ENCODE assay signal across 25 cellular contexts in genomic region chr3:106673926-106674569, GRCh38.
DNase-seq lines count a peak whose midpoint lies in the region; ATAC-seq, FAIRE-seq and TF ChIP-seq lines count a peak whose summit lies in the region.
"Had no signal": no experiment of that assay in that cellular context is flagged by ENCODE, and none has a peak within 500 bp of the region (broad histone marks: within the 10 kb centered on the region; RNA-seq: fewer than 3 reads in every experiment).

No MANE protein-coding gene starts in this region.

- no peak for TF ChIP-seq CTCF in astrocyte (IDR thresholded peaks at IDR 0.05; ENCODE audit: insufficient read depth, low read depth, low read length)

- peaks cover 15% of the 10 kb centered on the region for H3F3A ChIP-seq in GM23248 (ENCODE audit: insufficient read depth)

- H4K91ac ChIP-seq in mesenchymal stem cell (ENCODE audit: low read length): no peak overlapping the region

- H2BK15ac ChIP-seq in mesenchymal stem cell (ENCODE audit: low read depth, poor library complexity, severe bottlenecking): no peak overlapping the region

- H3K9ac ChIP-seq in GM23248 (no peak overlapping the region), astrocyte (ENCODE audit: low read length) (no peak overlapping the region), mesenchymal stem cell (ENCODE audit: low read length) (peak overlapping the region; percentile 17)

- H3K9me3 ChIP-seq in GM23248 (ENCODE audit: low read depth) (no peaks in the 10 kb centered on the region), astrocyte (ENCODE audit: insufficient read depth, low read depth, low read length) (no peaks in the 10 kb centered on the region), mesenchymal stem cell (ENCODE audit: control insufficient read depth, low read length) (no peaks in the 10 kb centered on the region)
- H3K9me3 ChIP-seq: HAP-1, SJCRH30 had no signal

- H3K27me3 ChIP-seq in GM23248 (replicated peaks; ENCODE audit: insufficient read depth): no peaks in the 10 kb centered on the region
- H3K27me3 ChIP-seq in astrocyte (ENCODE audit: insufficient read depth, low read length): no peaks in the 10 kb centered on the region
- H3K27me3 ChIP-seq in mesenchymal stem cell (ENCODE audit: control insufficient read depth in 1 of 2, insufficient read depth in 1 of 2, low read length in 2 of 2): no peaks in the 10 kb centered on the region
- H3K27me3 ChIP-seq: SJCRH30 had no signal

- no peak overlapping the region for H3K27ac Mint-ChIP-seq in astrocyte (ENCODE audit: unreplicated experiment)
- no peak overlapping the region for H3K27ac Mint-ChIP-seq in stimulated activated naive CD8-positive, alpha-beta T cell treated with anti-CD3 and anti-CD28 coated beads, Interleukin-15, amount 100 ng/mL, for 72 hours
- H3K27ac Mint-ChIP-seq: CD8-positive, alpha-beta memory T cell had no signal

- H3K79me1 ChIP-seq in mesenchymal stem cell (replicated peaks; ENCODE audit: low read length, poor library complexity, severe bottlenecking): no peaks in the 10 kb centered on the region

- no peak overlapping the region for H3K4me3 Mint-ChIP-seq in astrocyte (ENCODE audit: unreplicated experiment)
- H3K4me3 Mint-ChIP-seq in stimulated activated naive CD8-positive, alpha-beta T cell treated with anti-CD3 and anti-CD28 coated beads, Interleukin-15, amount 100 ng/mL, for 72 hours: no peak overlapping the region
- H3K4me3 Mint-ChIP-seq: CD8-positive, alpha-beta memory T cell had no signal

- H2AK5ac ChIP-seq in mesenchymal stem cell (ENCODE audit: low read length, severe bottlenecking): no peak overlapping the region

- H3K4ac ChIP-seq in mesenchymal stem cell (ENCODE audit: low read depth in 1 of 2, low read length in 2 of 2): no peak overlapping the region

- H3K14ac ChIP-seq in mesenchymal stem cell (ENCODE audit: low read length in 2 of 2): no peak overlapping the region

- H3K4me1 Mint-ChIP-seq in astrocyte (ENCODE audit: low read depth, unreplicated experiment): no peaks in the 10 kb centered on the region
- no peaks in the 10 kb centered on the region for H3K4me1 Mint-ChIP-seq in stimulated activated naive CD8-positive, alpha-beta T cell treated with anti-CD3 and anti-CD28 coated beads, Interleukin-15, amount 100 ng/mL, for 72 hours
- H3K4me1 Mint-ChIP-seq: CD8-positive, alpha-beta memory T cell had no signal

- H3K4me2 ChIP-seq in GM23248 (ENCODE audit: unreplicated experiment) (no peak overlapping the region), astrocyte (ENCODE audit: low read length) (no peak overlapping the region), mesenchymal stem cell (ENCODE audit: low read length, poor library complexity, severe bottlenecking) (no peak overlapping the region)

- H3K36me3 ChIP-seq in GM23248 (ENCODE audit: low read depth) (no peaks in the 10 kb centered on the region), astrocyte (ENCODE audit: insufficient read depth, low read length) (no peaks in the 10 kb centered on the region), mesenchymal stem cell (ENCODE audit: control insufficient read depth in 1 of 2, insufficient read depth in 2 of 2, low read depth in 1 of 2, low read length in 2 of 2) (no peaks in the 10 kb centered on the region)
- H3K36me3 ChIP-seq: HAP-1, SJCRH30 had no signal

- H2BK120ac ChIP-seq in mesenchymal stem cell (ENCODE audit: low read depth, low read length): no peak overlapping the region

- no peak overlapping the region for H2BK12ac ChIP-seq in mesenchymal stem cell (ENCODE audit: low read length in 2 of 2)

- H2BK5ac ChIP-seq in mesenchymal stem cell (ENCODE audit: low read depth, low read length, poor library complexity, severe bottlenecking): no peak overlapping the region

- H4K20me1 ChIP-seq in GM23248 (ENCODE audit: insufficient read depth) (no peaks in the 10 kb centered on the region), astrocyte (ENCODE audit: insufficient read depth, low read length) (no peaks in the 10 kb centered on the region)

- ATAC-seq in stimulated activated naive CD8-positive, alpha-beta T cell treated with anti-CD3 and anti-CD28 coated beads, Interleukin-15, amount 100 ng/mL, for 72 hours: no peak
- ATAC-seq in GM21360 (IDR thresholded peaks at IDR 0.05; ENCODE audit: unreplicated experiment): no peak
- ATAC-seq: HepG2 had no signal

- 0 out of 2 replicates have a peak, but pooled peaks cover 14% of the 10 kb centered on the region for H3K4me1 ChIP-seq in GM23248 (ENCODE audit: insufficient read depth)
- no peaks in the 10 kb centered on the region for H3K4me1 ChIP-seq in astrocyte (ENCODE audit: insufficient read depth, low read length)
- no peaks in the 10 kb centered on the region for H3K4me1 ChIP-seq in mesenchymal stem cell (ENCODE audit: control insufficient read depth, insufficient read depth, low read depth, low read length)
- H3K4me1 ChIP-seq: HAP-1, SJCRH30 had no signal

- no peak for FAIRE-seq in astrocyte (lab: Jason Lieb, UNC)
- FAIRE-seq: G401.6, GM19239, HepG2, RCC 7860 had no signal

- H3K27ac ChIP-seq in GM23248: no peak overlapping the region
- H3K27ac ChIP-seq in astrocyte (ENCODE audit: low read depth, low read length): no peak overlapping the region
- H3K27ac ChIP-seq in mesenchymal stem cell (ENCODE audit: low read length, poor library complexity, severe bottlenecking): no peak overlapping the region
- H3K27ac ChIP-seq: C4-2B, HL-60, SJCRH30 had no signal

- in situ Hi-C loops in GM23248 (cut with MboI): no loop called here

- no peaks in the 10 kb centered on the region for H3K9me3 Mint-ChIP-seq in astrocyte (ENCODE audit: unreplicated experiment)
- H3K9me3 Mint-ChIP-seq in stimulated activated naive CD8-positive, alpha-beta T cell treated with anti-CD3 and anti-CD28 coated beads, Interleukin-15, amount 100 ng/mL, for 72 hours: peaks cover 4 to 7% of the 10 kb centered on the region in 2 donors
- H3K9me3 Mint-ChIP-seq: CD8-positive, alpha-beta memory T cell had no signal

- H2AFZ ChIP-seq in GM23248 (peak overlapping the region; percentile 66), astrocyte (ENCODE audit: low read depth, low read length) (no peak overlapping the region), mesenchymal stem cell (ENCODE audit: low read depth, low read length) (no peak overlapping the region)

- H3K36me3 Mint-ChIP-seq in astrocyte (ENCODE audit: low read depth, unreplicated experiment): no peaks in the 10 kb centered on the region
- H3K36me3 Mint-ChIP-seq: CD8-positive, alpha-beta memory T cell had no signal

- peak; percentile 28 for DNase-seq in GM23248
- peak; percentile 16 for DNase-seq in astrocyte (ENCODE audit: low read depth)
- DNase-seq in mesenchymal stem cell: no peak
- no peak for DNase-seq in NCI-H146 treated with DMSO at 0.1 percent for 48 hours (lab: John Stamatoyannopoulos, UW; ENCODE audit: unreplicated experiment)
- no peak for DNase-seq in stimulated activated naive CD8-positive, alpha-beta T cell treated with anti-CD3 and anti-CD28 coated beads, Interleukin-15, amount 100 ng/mL, for 72 hours
- DNase-seq in NCI-H524 (lab: John Stamatoyannopoulos, UW): no peak
- DNase-seq: AML-193; Calu3; CD8-positive, alpha-beta memory T cell; DMS153; KBM-7; NCI-H1092; NCI-H1436 treated with DMSO at 0.1 percent for 48 hours; NCI-H2029; NCI-H226; NCI-H510A treated with DMSO at 0.1 percent for 48 hours; SJCRH30 had no signal

- 74 to 78% methylated on average over 2 of the region's 2 CpGs for WGBS in GM23248 (ENCODE audit: low coverage in 1 of 2, low lambda C conversion rate in 2 of 2, missing lambda C conversion rate in 2 of 2), 2 experiments
- WGBS in mesenchymal stem cell: 90% methylated on average over 1 of the region's 2 CpGs

- no peak overlapping the region for H3K23ac ChIP-seq in mesenchymal stem cell (ENCODE audit: low read length in 2 of 2)

- H4K8ac ChIP-seq in mesenchymal stem cell (ENCODE audit: low read length): no peak overlapping the region

- H3K9me2 ChIP-seq in GM23248 (ENCODE audit: insufficient read depth): peaks cover 3% of the 10 kb centered on the region

- H3K4me3 ChIP-seq in GM23248: no peak overlapping the region
- H3K4me3 ChIP-seq in astrocyte (ENCODE audit: insufficient read depth, low read depth, low read length): no peak overlapping the region
- H3K4me3 ChIP-seq in mesenchymal stem cell (ENCODE audit: insufficient read depth in 1 of 2, low read depth in 1 of 2, low read length in 2 of 2): no peak overlapping the region
- H3K4me3 ChIP-seq: HAP-1, SJCRH30 had no signal

- no peaks in the 10 kb centered on the region for H3K27me3 Mint-ChIP-seq in astrocyte (ENCODE audit: low read depth, unreplicated experiment)
- H3K27me3 Mint-ChIP-seq in stimulated activated naive CD8-positive, alpha-beta T cell treated with anti-CD3 and anti-CD28 coated beads, Interleukin-15, amount 100 ng/mL, for 72 hours: no peaks in the 10 kb centered on the region

- H3K79me2 ChIP-seq in GM23248 (ENCODE audit: insufficient read depth) (no peaks in the 10 kb centered on the region), astrocyte (ENCODE audit: insufficient read depth, low read length) (no peaks in the 10 kb centered on the region)

- no peak overlapping the region for H3K18ac ChIP-seq in mesenchymal stem cell (ENCODE audit: low read depth in 1 of 2, low read length in 2 of 2)

Comparison
In these comparisons a context has a peak if more than half of its experiments do, and no peak if none do; other contexts are left out.
1. DNase-seq: peak in GM23248 (single experiment) and astrocyte (single experiment); none in mesenchymal stem cell (single experiment), NCI-H146 treated with DMSO at 0.1 percent for 48 hours (single experiment), stimulated activated naive CD8-positive, alpha-beta T cell treated with anti-CD3 and anti-CD28 coated beads, Interleukin-15, amount 100 ng/mL, for 72 hours (0 of 2) and NCI-H524 (0 of 2).